1 cellular context compared by ENCODE assay signal in the genomic region with DNA sequence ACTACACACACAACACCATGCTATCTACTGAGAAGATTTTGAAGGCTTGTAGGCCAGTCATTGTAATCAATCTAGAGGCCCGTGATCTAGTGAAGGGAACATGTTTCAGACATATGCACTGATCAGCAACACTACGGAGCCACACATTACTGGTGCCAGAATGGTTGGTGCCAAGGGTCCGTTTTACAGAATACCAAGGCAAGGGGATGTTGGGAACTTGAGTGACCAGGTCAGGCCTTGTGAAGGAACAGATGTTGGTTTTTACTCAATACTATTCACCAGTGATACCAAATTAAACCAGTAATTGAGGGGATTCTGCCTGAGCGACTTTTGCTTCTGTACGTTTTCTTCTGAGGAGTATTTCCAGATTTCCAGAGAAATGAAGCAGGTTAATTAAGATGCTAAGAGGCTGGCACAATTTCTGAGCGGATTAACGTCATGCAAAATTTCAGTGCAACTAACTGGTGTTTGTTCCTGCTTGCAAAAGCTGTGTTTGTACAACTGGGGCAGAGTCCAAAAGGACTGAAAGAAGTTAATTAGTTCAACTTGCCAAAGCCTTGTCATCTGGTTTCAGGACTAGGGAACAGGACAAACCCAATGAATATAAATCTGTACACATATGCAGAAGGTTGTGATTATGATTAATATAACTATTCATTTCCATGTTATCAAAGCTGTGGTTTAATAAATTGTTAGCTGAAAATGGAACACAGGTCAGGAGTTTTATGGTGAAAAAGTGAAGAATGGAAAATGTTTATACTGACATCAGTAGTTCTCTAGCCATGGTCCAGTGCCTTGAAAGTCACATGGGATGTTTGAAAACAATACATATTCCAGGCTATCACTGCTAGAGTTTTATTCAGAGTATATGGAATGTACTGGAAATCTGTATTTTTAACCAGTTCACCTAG.
TF ChIP-seq lines count a peak whose summit lies in the region.

No MANE protein-coding gene starts in this region.

TF ChIP-seq in HepG2, 621 proteins besides CTCF, POLR2A, EP300 and RAD21 (continued from another document and continues in another):
- TF ChIP-seq, protein P1, sequence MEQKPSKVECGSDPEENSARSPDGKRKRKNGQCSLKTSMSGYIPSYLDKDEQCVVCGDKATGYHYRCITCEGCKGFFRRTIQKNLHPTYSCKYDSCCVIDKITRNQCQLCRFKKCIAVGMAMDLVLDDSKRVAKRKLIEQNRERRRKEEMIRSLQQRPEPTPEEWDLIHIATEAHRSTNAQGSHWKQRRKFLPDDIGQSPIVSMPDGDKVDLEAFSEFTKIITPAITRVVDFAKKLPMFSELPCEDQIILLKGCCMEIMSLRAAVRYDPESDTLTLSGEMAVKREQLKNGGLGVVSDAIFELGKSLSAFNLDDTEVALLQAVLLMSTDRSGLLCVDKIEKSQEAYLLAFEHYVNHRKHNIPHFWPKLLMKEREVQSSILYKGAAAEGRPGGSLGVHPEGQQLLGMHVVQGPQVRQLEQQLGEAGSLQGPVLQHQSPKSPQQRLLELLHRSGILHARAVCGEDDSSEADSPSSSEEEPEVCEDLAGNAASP (CRISPR knock-in tag; IDR thresholded peaks at IDR 0.05; ENCODE audit: borderline replicate concordance) = no peak
- TF ChIP-seq, protein P2, sequence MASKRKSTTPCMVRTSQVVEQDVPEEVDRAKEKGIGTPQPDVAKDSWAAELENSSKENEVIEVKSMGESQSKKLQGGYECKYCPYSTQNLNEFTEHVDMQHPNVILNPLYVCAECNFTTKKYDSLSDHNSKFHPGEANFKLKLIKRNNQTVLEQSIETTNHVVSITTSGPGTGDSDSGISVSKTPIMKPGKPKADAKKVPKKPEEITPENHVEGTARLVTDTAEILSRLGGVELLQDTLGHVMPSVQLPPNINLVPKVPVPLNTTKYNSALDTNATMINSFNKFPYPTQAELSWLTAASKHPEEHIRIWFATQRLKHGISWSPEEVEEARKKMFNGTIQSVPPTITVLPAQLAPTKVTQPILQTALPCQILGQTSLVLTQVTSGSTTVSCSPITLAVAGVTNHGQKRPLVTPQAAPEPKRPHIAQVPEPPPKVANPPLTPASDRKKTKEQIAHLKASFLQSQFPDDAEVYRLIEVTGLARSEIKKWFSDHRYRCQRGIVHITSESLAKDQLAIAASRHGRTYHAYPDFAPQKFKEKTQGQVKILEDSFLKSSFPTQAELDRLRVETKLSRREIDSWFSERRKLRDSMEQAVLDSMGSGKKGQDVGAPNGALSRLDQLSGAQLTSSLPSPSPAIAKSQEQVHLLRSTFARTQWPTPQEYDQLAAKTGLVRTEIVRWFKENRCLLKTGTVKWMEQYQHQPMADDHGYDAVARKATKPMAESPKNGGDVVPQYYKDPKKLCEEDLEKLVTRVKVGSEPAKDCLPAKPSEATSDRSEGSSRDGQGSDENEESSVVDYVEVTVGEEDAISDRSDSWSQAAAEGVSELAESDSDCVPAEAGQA (IDR thresholded peaks at IDR 0.05; ENCODE audit: low read depth) = no peak
- TF ChIP-seq, protein P2 (CRISPR knock-in tag; IDR thresholded peaks at IDR 0.05; ENCODE audit: borderline replicate concordance) = no peak
- TF ChIP-seq ELF3 (CRISPR knock-in tag; IDR thresholded peaks at IDR 0.05) = peak; percentile 46; the same call in 1 of the 2 replicates
- no peak for TF ChIP-seq GATA4 (IDR thresholded peaks at IDR 0.05; ENCODE audit: borderline replicate concordance, low read depth)
- TF ChIP-seq CAMTA2 (CRISPR knock-in tag; IDR thresholded peaks at IDR 0.05; ENCODE audit: borderline replicate concordance) = no peak
- no peak for TF ChIP-seq PCBP1 (IDR thresholded peaks at IDR 0.05; ENCODE audit: borderline replicate concordance, low read depth, low read length)
- TF ChIP-seq SRF (IDR thresholded peaks at IDR 0.05; ENCODE audit: low read depth, low read length) = no peak
- TF ChIP-seq, protein P3, sequence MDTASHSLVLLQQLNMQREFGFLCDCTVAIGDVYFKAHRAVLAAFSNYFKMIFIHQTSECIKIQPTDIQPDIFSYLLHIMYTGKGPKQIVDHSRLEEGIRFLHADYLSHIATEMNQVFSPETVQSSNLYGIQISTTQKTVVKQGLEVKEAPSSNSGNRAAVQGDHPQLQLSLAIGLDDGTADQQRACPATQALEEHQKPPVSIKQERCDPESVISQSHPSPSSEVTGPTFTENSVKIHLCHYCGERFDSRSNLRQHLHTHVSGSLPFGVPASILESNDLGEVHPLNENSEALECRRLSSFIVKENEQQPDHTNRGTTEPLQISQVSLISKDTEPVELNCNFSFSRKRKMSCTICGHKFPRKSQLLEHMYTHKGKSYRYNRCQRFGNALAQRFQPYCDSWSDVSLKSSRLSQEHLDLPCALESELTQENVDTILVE (CRISPR knock-in tag; IDR thresholded peaks at IDR 0.05) = no peak
- TF ChIP-seq MIXL1 (CRISPR knock-in tag; IDR thresholded peaks at IDR 0.05) = peak; percentile 98
- no peak for TF ChIP-seq HOXA9 (CRISPR knock-in tag; IDR thresholded peaks at IDR 0.05; ENCODE audit: borderline replicate concordance)
- TF ChIP-seq GABPA (IDR thresholded peaks at IDR 0.05; ENCODE audit: low read depth, low read length) = no peak
- peak; percentile 38 for TF ChIP-seq GABPA (CRISPR knock-in tag; IDR thresholded peaks at IDR 0.05; ENCODE audit: low read depth)
- TF ChIP-seq TBP (CRISPR knock-in tag; IDR thresholded peaks at IDR 0.05) = no peak
- no peak for TF ChIP-seq ZNF232 (CRISPR knock-in tag; IDR thresholded peaks at IDR 0.05; ENCODE audit: borderline replicate concordance)
- no peak for TF ChIP-seq ZNF17 (CRISPR knock-in tag; IDR thresholded peaks at IDR 0.05)
- no peak for TF ChIP-seq ERF (CRISPR knock-in tag; IDR thresholded peaks at IDR 0.05)
- no peak for TF ChIP-seq KAT8 (CRISPR knock-in tag; IDR thresholded peaks at IDR 0.05)
- TF ChIP-seq KMT2B (CRISPR knock-in tag; IDR thresholded peaks at IDR 0.05) = no peak
- TF ChIP-seq IRF2 (CRISPR knock-in tag; IDR thresholded peaks at IDR 0.05) = no peak
- TF ChIP-seq TCF7 (IDR thresholded peaks at IDR 0.05; ENCODE audit: low read depth) = no peak
- no peak for TF ChIP-seq ZNF33B (CRISPR knock-in tag; IDR thresholded peaks at IDR 0.05)
- TF ChIP-seq ZNF205 (CRISPR knock-in tag; IDR thresholded peaks at IDR 0.05) = no peak
- no peak for TF ChIP-seq MXI1 (IDR thresholded peaks at IDR 0.05; ENCODE audit: borderline replicate concordance, low read depth, low read length)
- TF ChIP-seq, protein P4, sequence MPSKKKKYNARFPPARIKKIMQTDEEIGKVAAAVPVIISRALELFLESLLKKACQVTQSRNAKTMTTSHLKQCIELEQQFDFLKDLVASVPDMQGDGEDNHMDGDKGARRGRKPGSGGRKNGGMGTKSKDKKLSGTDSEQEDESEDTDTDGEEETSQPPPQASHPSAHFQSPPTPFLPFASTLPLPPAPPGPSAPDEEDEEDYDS (CRISPR knock-in tag; IDR thresholded peaks at IDR 0.05) = no peak
- TF ChIP-seq, protein P5, sequence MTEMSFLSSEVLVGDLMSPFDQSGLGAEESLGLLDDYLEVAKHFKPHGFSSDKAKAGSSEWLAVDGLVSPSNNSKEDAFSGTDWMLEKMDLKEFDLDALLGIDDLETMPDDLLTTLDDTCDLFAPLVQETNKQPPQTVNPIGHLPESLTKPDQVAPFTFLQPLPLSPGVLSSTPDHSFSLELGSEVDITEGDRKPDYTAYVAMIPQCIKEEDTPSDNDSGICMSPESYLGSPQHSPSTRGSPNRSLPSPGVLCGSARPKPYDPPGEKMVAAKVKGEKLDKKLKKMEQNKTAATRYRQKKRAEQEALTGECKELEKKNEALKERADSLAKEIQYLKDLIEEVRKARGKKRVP (CRISPR knock-in tag; IDR thresholded peaks at IDR 0.05) = peak in 1 of 2 experiments; percentile 14; a peak in 1 of 4 replicates
- TF ChIP-seq ZNF567 (CRISPR knock-in tag; IDR thresholded peaks at IDR 0.05; ENCODE audit: borderline replicate concordance) = no peak
- no peak for TF ChIP-seq ZNF207 (IDR thresholded peaks at IDR 0.05; ENCODE audit: borderline replicate concordance)
- peak; percentile 38; the same call in 1 of the 2 replicates for TF ChIP-seq GABPB1 (CRISPR knock-in tag; IDR thresholded peaks at IDR 0.05)
- TF ChIP-seq, protein P6, sequence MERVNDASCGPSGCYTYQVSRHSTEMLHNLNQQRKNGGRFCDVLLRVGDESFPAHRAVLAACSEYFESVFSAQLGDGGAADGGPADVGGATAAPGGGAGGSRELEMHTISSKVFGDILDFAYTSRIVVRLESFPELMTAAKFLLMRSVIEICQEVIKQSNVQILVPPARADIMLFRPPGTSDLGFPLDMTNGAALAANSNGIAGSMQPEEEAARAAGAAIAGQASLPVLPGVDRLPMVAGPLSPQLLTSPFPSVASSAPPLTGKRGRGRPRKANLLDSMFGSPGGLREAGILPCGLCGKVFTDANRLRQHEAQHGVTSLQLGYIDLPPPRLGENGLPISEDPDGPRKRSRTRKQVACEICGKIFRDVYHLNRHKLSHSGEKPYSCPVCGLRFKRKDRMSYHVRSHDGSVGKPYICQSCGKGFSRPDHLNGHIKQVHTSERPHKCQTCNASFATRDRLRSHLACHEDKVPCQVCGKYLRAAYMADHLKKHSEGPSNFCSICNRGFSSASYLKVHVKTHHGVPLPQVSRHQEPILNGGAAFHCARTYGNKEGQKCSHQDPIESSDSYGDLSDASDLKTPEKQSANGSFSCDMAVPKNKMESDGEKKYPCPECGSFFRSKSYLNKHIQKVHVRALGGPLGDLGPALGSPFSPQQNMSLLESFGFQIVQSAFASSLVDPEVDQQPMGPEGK (CRISPR knock-in tag; IDR thresholded peaks at IDR 0.05) = no peak
- no peak for TF ChIP-seq ZNF720 (CRISPR knock-in tag; IDR thresholded peaks at IDR 0.05)
- TF ChIP-seq ETV6 (CRISPR knock-in tag; conservative IDR thresholded peaks at IDR 0.05) = no peak
- TF ChIP-seq, protein P7, sequence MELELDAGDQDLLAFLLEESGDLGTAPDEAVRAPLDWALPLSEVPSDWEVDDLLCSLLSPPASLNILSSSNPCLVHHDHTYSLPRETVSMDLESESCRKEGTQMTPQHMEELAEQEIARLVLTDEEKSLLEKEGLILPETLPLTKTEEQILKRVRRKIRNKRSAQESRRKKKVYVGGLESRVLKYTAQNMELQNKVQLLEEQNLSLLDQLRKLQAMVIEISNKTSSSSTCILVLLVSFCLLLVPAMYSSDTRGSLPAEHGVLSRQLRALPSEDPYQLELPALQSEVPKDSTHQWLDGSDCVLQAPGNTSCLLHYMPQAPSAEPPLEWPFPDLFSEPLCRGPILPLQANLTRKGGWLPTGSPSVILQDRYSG (CRISPR knock-in tag; IDR thresholded peaks at IDR 0.05) = no peak
- no peak for TF ChIP-seq NFE2L1 (CRISPR knock-in tag; IDR thresholded peaks at IDR 0.05; ENCODE audit: borderline replicate concordance)
- TF ChIP-seq CBX2 (IDR thresholded peaks at IDR 0.05; ENCODE audit: low read depth, low read length) = no peak
- TF ChIP-seq CBX2 (CRISPR knock-in tag; IDR thresholded peaks at IDR 0.05; ENCODE audit: low read depth) = no peak
- TF ChIP-seq EEA1 (CRISPR knock-in tag; IDR thresholded peaks at IDR 0.05; ENCODE audit: borderline replicate concordance) = no peak
- TF ChIP-seq, protein P8, sequence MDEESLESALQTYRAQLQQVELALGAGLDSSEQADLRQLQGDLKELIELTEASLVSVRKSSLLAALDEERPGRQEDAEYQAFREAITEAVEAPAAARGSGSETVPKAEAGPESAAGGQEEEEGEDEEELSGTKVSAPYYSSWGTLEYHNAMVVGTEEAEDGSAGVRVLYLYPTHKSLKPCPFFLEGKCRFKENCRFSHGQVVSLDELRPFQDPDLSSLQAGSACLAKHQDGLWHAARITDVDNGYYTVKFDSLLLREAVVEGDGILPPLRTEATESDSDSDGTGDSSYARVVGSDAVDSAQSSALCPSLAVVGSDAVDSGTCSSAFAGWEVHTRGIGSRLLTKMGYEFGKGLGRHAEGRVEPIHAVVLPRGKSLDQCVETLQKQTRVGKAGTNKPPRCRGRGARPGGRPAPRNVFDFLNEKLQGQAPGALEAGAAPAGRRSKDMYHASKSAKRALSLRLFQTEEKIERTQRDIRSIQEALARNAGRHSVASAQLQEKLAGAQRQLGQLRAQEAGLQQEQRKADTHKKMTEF (CRISPR knock-in tag; IDR thresholded peaks at IDR 0.05) = no peak
- TF ChIP-seq MIER3 (CRISPR knock-in tag; IDR thresholded peaks at IDR 0.05; ENCODE audit: borderline replicate concordance) = no peak
- TF ChIP-seq, protein P9, sequence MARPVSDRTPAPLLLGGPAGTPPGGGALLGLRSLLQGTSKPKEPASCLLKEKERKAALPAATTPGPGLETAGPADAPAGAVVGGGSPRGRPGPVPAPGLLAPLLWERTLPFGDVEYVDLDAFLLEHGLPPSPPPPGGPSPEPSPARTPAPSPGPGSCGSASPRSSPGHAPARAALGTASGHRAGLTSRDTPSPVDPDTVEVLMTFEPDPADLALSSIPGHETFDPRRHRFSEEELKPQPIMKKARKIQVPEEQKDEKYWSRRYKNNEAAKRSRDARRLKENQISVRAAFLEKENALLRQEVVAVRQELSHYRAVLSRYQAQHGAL (CRISPR knock-in tag; IDR thresholded peaks at IDR 0.05; ENCODE audit: not compliant biosample characterization) = no peak
- TF ChIP-seq MTF2 (CRISPR knock-in tag; IDR thresholded peaks at IDR 0.05; ENCODE audit: borderline replicate concordance) = no peak
- TF ChIP-seq ZFYVE20 (CRISPR knock-in tag; IDR thresholded peaks at IDR 0.05; ENCODE audit: borderline replicate concordance, low read depth) = no peak
- TF ChIP-seq, protein P10, sequence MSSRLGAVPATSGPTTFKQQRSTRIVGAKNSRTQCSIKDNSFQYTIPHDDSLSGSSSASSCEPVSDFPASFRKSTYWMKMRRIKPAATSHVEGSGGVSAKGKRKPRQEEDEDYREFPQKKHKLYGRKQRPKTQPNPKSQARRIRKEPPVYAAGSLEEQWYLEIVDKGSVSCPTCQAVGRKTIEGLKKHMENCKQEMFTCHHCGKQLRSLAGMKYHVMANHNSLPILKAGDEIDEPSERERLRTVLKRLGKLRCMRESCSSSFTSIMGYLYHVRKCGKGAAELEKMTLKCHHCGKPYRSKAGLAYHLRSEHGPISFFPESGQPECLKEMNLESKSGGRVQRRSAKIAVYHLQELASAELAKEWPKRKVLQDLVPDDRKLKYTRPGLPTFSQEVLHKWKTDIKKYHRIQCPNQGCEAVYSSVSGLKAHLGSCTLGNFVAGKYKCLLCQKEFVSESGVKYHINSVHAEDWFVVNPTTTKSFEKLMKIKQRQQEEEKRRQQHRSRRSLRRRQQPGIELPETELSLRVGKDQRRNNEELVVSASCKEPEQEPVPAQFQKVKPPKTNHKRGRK (CRISPR knock-in tag; IDR thresholded peaks at IDR 0.05) = no peak
- TF ChIP-seq RBM39 (IDR thresholded peaks at IDR 0.05; ENCODE audit: low read depth, low read length, poor library complexity, severe bottlenecking) = no peak
- no peak for TF ChIP-seq ZNF510 (CRISPR knock-in tag; IDR thresholded peaks at IDR 0.05; ENCODE audit: low read depth)
- no peak for TF ChIP-seq ZNF564 (CRISPR knock-in tag; IDR thresholded peaks at IDR 0.05)
